In the genomic region with DNA sequence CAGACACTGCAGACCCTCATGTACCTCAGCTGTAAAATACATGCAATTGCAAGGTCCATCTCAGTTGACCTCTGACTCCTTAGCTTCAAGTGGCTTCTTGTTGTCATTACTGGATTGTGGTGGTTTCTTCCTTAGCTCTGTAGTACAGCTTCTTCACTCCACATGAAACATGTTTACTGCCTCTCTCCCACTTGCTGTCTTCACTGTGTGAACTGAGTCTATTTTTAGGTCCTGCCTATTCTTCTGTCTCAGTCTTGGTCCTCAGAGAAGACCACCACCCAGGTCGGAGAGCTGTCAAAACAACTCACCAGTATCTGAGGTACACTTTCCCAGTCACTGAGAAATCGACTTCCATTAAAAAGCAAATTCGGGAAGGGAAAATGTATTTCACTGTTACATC, we compare ENCODE assay signal across 2 cellular contexts.
TF ChIP-seq lines count a peak whose summit lies in the region.

No MANE protein-coding gene starts in this region.

TF ChIP-seq in HEK293, 187 proteins besides CTCF, POLR2A, EP300 and RAD21 (continued from another document):
- TF ChIP-seq, protein P1, sequence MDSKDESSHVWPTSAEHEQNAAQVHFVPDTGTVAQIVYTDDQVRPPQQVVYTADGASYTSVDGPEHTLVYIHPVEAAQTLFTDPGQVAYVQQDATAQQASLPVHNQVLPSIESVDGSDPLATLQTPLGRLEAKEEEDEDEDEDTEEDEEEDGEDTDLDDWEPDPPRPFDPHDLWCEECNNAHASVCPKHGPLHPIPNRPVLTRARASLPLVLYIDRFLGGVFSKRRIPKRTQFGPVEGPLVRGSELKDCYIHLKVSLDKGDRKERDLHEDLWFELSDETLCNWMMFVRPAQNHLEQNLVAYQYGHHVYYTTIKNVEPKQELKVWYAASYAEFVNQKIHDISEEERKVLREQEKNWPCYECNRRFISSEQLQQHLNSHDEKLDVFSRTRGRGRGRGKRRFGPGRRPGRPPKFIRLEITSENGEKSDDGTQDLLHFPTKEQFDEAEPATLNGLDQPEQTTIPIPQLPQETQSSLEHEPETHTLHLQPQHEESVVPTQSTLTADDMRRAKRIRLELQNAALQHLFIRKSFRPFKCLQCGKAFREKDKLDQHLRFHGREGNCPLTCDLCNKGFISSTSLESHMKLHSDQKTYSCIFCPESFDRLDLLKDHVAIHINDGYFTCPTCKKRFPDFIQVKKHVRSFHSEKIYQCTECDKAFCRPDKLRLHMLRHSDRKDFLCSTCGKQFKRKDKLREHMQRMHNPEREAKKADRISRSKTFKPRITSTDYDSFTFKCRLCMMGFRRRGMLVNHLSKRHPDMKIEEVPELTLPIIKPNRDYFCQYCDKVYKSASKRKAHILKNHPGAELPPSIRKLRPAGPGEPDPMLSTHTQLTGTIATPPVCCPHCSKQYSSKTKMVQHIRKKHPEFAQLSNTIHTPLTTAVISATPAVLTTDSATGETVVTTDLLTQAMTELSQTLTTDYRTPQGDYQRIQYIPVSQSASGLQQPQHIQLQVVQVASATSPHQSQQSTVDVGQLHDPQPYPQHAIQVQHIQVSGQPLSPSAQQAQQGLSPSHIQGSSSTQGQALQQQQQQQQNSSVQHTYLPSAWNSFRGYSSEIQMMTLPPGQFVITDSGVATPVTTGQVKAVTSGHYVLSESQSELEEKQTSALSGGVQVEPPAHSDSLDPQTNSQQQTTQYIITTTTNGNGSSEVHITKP (tag by site-specific recombination; IDR thresholded peaks at IDR 0.05), result 0 out of 2 replicates have a peak, but pooled peaks have one; percentile 12
- no peak for TF ChIP-seq ZNF175 (tag by site-specific recombination; IDR thresholded peaks at IDR 0.05)

TF ChIP-seq in WTC11, 78 proteins besides CTCF, POLR2A, EP300 and RAD21 (continued from another document):
- TF ChIP-seq, protein P2, sequence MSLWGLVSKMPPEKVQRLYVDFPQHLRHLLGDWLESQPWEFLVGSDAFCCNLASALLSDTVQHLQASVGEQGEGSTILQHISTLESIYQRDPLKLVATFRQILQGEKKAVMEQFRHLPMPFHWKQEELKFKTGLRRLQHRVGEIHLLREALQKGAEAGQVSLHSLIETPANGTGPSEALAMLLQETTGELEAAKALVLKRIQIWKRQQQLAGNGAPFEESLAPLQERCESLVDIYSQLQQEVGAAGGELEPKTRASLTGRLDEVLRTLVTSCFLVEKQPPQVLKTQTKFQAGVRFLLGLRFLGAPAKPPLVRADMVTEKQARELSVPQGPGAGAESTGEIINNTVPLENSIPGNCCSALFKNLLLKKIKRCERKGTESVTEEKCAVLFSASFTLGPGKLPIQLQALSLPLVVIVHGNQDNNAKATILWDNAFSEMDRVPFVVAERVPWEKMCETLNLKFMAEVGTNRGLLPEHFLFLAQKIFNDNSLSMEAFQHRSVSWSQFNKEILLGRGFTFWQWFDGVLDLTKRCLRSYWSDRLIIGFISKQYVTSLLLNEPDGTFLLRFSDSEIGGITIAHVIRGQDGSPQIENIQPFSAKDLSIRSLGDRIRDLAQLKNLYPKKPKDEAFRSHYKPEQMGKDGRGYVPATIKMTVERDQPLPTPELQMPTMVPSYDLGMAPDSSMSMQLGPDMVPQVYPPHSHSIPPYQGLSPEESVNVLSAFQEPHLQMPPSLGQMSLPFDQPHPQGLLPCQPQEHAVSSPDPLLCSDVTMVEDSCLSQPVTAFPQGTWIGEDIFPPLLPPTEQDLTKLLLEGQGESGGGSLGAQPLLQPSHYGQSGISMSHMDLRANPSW (CRISPR knock-in tag; conservative IDR thresholded peaks at IDR 0.05; ENCODE audit: low read depth), result no peak
- TF ChIP-seq JAZF1 (CRISPR knock-in tag; IDR thresholded peaks at IDR 0.05) (no peak), ZNF671 (CRISPR knock-in tag; IDR thresholded peaks at IDR 0.05) (no peak), GTF2I (CRISPR knock-in tag; conservative IDR thresholded peaks at IDR 0.05) (no peak), NR3C1 (CRISPR knock-in tag; conservative IDR thresholded peaks at IDR 0.05; ENCODE audit: low read depth) (no peak), JUN (CRISPR knock-in tag; IDR thresholded peaks at IDR 0.05) (no peak), FOXP1 (CRISPR knock-in tag; IDR thresholded peaks at IDR 0.05; ENCODE audit: borderline replicate concordance) (no peak), ZNF219 (CRISPR knock-in tag; IDR thresholded peaks at IDR 0.05; ENCODE audit: borderline replicate concordance) (no peak), RORB (CRISPR knock-in tag; IDR thresholded peaks at IDR 0.05) (no peak), SP1 (CRISPR knock-in tag; conservative IDR thresholded peaks at IDR 0.05) (no peak), RELA (CRISPR knock-in tag; IDR thresholded peaks at IDR 0.05; ENCODE audit: borderline replicate concordance) (no peak)
- TF ChIP-seq, protein P3, sequence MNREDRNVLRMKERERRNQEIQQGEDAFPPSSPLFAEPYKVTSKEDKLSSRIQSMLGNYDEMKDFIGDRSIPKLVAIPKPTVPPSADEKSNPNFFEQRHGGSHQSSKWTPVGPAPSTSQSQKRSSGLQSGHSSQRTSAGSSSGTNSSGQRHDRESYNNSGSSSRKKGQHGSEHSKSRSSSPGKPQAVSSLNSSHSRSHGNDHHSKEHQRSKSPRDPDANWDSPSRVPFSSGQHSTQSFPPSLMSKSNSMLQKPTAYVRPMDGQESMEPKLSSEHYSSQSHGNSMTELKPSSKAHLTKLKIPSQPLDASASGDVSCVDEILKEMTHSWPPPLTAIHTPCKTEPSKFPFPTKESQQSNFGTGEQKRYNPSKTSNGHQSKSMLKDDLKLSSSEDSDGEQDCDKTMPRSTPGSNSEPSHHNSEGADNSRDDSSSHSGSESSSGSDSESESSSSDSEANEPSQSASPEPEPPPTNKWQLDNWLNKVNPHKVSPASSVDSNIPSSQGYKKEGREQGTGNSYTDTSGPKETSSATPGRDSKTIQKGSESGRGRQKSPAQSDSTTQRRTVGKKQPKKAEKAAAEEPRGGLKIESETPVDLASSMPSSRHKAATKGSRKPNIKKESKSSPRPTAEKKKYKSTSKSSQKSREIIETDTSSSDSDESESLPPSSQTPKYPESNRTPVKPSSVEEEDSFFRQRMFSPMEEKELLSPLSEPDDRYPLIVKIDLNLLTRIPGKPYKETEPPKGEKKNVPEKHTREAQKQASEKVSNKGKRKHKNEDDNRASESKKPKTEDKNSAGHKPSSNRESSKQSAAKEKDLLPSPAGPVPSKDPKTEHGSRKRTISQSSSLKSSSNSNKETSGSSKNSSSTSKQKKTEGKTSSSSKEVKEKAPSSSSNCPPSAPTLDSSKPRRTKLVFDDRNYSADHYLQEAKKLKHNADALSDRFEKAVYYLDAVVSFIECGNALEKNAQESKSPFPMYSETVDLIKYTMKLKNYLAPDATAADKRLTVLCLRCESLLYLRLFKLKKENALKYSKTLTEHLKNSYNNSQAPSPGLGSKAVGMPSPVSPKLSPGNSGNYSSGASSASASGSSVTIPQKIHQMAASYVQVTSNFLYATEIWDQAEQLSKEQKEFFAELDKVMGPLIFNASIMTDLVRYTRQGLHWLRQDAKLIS (CRISPR knock-in tag; IDR thresholded peaks at IDR 0.05; ENCODE audit: borderline replicate concordance), result no peak
- TF ChIP-seq, protein P4, sequence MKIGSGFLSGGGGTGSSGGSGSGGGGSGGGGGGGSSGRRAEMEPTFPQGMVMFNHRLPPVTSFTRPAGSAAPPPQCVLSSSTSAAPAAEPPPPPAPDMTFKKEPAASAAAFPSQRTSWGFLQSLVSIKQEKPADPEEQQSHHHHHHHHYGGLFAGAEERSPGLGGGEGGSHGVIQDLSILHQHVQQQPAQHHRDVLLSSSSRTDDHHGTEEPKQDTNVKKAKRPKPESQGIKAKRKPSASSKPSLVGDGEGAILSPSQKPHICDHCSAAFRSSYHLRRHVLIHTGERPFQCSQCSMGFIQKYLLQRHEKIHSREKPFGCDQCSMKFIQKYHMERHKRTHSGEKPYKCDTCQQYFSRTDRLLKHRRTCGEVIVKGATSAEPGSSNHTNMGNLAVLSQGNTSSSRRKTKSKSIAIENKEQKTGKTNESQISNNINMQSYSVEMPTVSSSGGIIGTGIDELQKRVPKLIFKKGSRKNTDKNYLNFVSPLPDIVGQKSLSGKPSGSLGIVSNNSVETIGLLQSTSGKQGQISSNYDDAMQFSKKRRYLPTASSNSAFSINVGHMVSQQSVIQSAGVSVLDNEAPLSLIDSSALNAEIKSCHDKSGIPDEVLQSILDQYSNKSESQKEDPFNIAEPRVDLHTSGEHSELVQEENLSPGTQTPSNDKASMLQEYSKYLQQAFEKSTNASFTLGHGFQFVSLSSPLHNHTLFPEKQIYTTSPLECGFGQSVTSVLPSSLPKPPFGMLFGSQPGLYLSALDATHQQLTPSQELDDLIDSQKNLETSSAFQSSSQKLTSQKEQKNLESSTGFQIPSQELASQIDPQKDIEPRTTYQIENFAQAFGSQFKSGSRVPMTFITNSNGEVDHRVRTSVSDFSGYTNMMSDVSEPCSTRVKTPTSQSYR (CRISPR knock-in tag; IDR thresholded peaks at IDR 0.05), result no peak
- TF ChIP-seq, protein P5, sequence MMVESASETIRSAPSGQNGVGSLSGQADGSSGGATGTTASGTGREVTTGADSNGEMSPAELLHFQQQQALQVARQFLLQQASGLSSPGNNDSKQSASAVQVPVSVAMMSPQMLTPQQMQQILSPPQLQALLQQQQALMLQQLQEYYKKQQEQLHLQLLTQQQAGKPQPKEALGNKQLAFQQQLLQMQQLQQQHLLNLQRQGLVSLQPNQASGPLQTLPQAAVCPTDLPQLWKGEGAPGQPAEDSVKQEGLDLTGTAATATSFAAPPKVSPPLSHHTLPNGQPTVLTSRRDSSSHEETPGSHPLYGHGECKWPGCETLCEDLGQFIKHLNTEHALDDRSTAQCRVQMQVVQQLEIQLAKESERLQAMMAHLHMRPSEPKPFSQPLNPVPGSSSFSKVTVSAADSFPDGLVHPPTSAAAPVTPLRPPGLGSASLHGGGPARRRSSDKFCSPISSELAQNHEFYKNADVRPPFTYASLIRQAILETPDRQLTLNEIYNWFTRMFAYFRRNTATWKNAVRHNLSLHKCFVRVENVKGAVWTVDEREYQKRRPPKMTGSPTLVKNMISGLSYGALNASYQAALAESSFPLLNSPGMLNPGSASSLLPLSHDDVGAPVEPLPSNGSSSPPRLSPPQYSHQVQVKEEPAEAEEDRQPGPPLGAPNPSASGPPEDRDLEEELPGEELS (CRISPR knock-in tag; IDR thresholded peaks at IDR 0.05), result no peak
- TF ChIP-seq, protein P6, sequence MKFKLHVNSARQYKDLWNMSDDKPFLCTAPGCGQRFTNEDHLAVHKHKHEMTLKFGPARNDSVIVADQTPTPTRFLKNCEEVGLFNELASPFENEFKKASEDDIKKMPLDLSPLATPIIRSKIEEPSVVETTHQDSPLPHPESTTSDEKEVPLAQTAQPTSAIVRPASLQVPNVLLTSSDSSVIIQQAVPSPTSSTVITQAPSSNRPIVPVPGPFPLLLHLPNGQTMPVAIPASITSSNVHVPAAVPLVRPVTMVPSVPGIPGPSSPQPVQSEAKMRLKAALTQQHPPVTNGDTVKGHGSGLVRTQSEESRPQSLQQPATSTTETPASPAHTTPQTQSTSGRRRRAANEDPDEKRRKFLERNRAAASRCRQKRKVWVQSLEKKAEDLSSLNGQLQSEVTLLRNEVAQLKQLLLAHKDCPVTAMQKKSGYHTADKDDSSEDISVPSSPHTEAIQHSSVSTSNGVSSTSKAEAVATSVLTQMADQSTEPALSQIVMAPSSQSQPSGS (CRISPR knock-in tag; IDR thresholded peaks at IDR 0.05; ENCODE audit: borderline replicate concordance, low read depth), result no peak
